9 cellular contexts compared by ENCODE assay signal in genomic region chr2:172094319-172095145, GRCh38. TPM values are rescaled to one million over a fixed set of nuclear protein-coding genes. Genes with fewer than 3 reads are reported as not detected.
DNase-seq lines count a peak whose midpoint lies in the region; ATAC-seq and TF ChIP-seq lines count a peak whose summit lies in the region.
"Had no signal": no experiment of that assay in that cellular context is flagged by ENCODE, and none has a peak within 500 bp of the region (broad histone marks: within the 10 kb centered on the region; RNA-seq: fewer than 3 reads in every experiment).

No MANE protein-coding gene starts in this region.

- ATAC-seq in GM19438 (IDR thresholded peaks at IDR 0.05; ENCODE audit: low read depth, unreplicated experiment) (peak; percentile 17), GM21381 (IDR thresholded peaks at IDR 0.05; ENCODE audit: unreplicated experiment) (no peak), gastroesophageal sphincter (no peak)

- TF ChIP-seq CTCF in AG04450 (IDR thresholded peaks at IDR 0.05; ENCODE audit: low read depth, low read length) (no peak), stomach (IDR thresholded peaks at IDR 0.05) (no peak), gastroesophageal sphincter (IDR thresholded peaks at IDR 0.05) (no peak)

- H3K27ac ChIP-seq in AG04450 (ENCODE audit: low read depth, low read length) (peak overlapping the region; percentile 70), stomach (no peak overlapping the region), gastroesophageal sphincter (peak overlapping the region in 2 of 4 donors; percentile 5 to 13)

- TF ChIP-seq POLR2A in stomach (IDR thresholded peaks at IDR 0.05) (no peak), gastroesophageal sphincter (IDR thresholded peaks at IDR 0.05) (no peak)

- H3K27me3 ChIP-seq in AG04450 (ENCODE audit: control insufficient read depth, insufficient read depth, low read length) (peaks cover 43% of the 10 kb centered on the region), stomach (peaks cover 71 to 100% (median 99%) of the 10 kb centered on the region in 3 donors), gastroesophageal sphincter (peaks cover 100% of the 10 kb centered on the region)

- no peaks in the 10 kb centered on the region for H3K36me3 Mint-ChIP-seq in activated CD4-positive, alpha-beta memory T cell treated with anti-CD3 and anti-CD28 coated beads for 36 hours

- TF ChIP-seq EP300 in stomach (IDR thresholded peaks at IDR 0.05) (no peak), gastroesophageal sphincter (IDR thresholded peaks at IDR 0.05) (no peak)

- H3K9me3 ChIP-seq in AG04450 (ENCODE audit: control insufficient read depth, insufficient read depth, low read length): no peaks in the 10 kb centered on the region; the same call in 1 of the 2 replicates
- H3K9me3 ChIP-seq in stomach: no peaks in the 10 kb centered on the region
- H3K9me3 ChIP-seq in gastroesophageal sphincter: no peaks in the 10 kb centered on the region

- 2 to 4% (median 3%) methylated on average over 13 to 65 of the region's 65 CpGs for WGBS in stomach, 5 donors
- WGBS in gastroesophageal sphincter (ENCODE audit: low coverage in 1 of 2), 2 donors: 0 to 3% methylated on average over 4 to 7 of the region's 65 CpGs

- H3K4me3 Mint-ChIP-seq in activated CD4-positive, alpha-beta memory T cell treated with anti-CD3 and anti-CD28 coated beads for 36 hours: peak overlapping the region; percentile 71

- H3K4me3 ChIP-seq in AG04450 (ENCODE audit: low read depth, low read length): peak overlapping the region; percentile 63
- H3K4me3 ChIP-seq in iPS-11a (ENCODE audit: low read depth, low read length): peak overlapping the region; percentile 8
- H3K4me3 ChIP-seq in stomach: peak overlapping the region; percentile 31 to 57 (median 41)
- peak overlapping the region in 1 of 2 donors; percentile 45 for H3K4me3 ChIP-seq in gastroesophageal sphincter

- no peak overlapping the region for H3K27ac Mint-ChIP-seq in activated CD4-positive, alpha-beta memory T cell treated with anti-CD3 and anti-CD28 coated beads for 36 hours

- DNase-seq in AG04450 (ENCODE audit: low read depth, low spot score) (no peak), stomach (no peak), NOMO-1 treated with dmso at 0.1 percent for 144 hours (lab: John Stamatoyannopoulos, UW; ENCODE audit: unreplicated experiment) (no peak)
- no peak for DNase-seq in activated CD4-positive, alpha-beta memory T cell treated with anti-CD3 and anti-CD28 coated beads for 36 hours

- intact Hi-C loops in activated CD4-positive, alpha-beta memory T cell treated with anti-CD3 and anti-CD28 coated beads for 36 hours (cut with micrococcal nuclease): loop anchor here (1.0 kb wide), 2 partner anchors 8 to 9 kb away; partner anchors contain the start of genes DLX1 and DLX2
- intact Hi-C loops in stomach (cut with DNase I; ENCODE audit: low total_unique reads): no loop called here

- CTCF ChIA-PET in AG04450 (lab: Charles Lee): interaction anchor here (1.4 to 1.9 kb wide), 2 partner anchors 9 to 12 kb away, joined by 4 to 6 read pairs; partner anchors contain the start of gene DLX1
- CTCF ChIA-PET in activated CD4-positive, alpha-beta memory T cell treated with anti-CD3 and anti-CD28 coated beads for 36 hours (lab: Charles Lee): interaction anchor here (0.6 to 2.9 kb wide), 4 partner anchors 8 to 12 kb away, joined by 3 to 21 read pairs (median 4); partner anchors contain the start of gene DLX1

- H3K4me1 Mint-ChIP-seq in activated CD4-positive, alpha-beta memory T cell treated with anti-CD3 and anti-CD28 coated beads for 36 hours (ENCODE audit: low read depth): peaks cover 40% of the 10 kb centered on the region

- H3K36me3 ChIP-seq in stomach: no peaks in the 10 kb centered on the region
- no peaks in the 10 kb centered on the region for H3K36me3 ChIP-seq in gastroesophageal sphincter

- POLR2A ChIA-PET in AG04450 (lab: Yijun Ruan, JAX): interaction anchor here (5.1 kb wide), 1 partner anchor 10 kb away, joined by 24 read pairs; the partner anchor contains the start of gene DLX1
- POLR2A ChIA-PET in activated CD4-positive, alpha-beta memory T cell treated with anti-CD3 and anti-CD28 coated beads for 36 hours (lab: Charles Lee): no interaction called here

- H3K9me3 Mint-ChIP-seq in activated CD4-positive, alpha-beta memory T cell treated with anti-CD3 and anti-CD28 coated beads for 36 hours: no peaks in the 10 kb centered on the region

- peaks cover 74% of the 10 kb centered on the region for H3K27me3 Mint-ChIP-seq in activated CD4-positive, alpha-beta memory T cell treated with anti-CD3 and anti-CD28 coated beads for 36 hours

- peaks cover 39 to 57% (median 47%) of the 10 kb centered on the region in 4 donors for H3K4me1 ChIP-seq in stomach
- peaks cover 0 to 64% (median 43%) of the 10 kb centered on the region in 3 donors for H3K4me1 ChIP-seq in gastroesophageal sphincter

RNA-seq across cellular contexts. Expression of gene DLX2, which starts 8.2 kb away (rescaled TPM):
- polyA plus RNA-seq in AG04450 (2011; rRNA removed) (0.10 and 0.24 TPM in 2 replicates), stomach (under 1 TPM in 1 of 3 donors, not detected in 2; 0.03 TPM)
- 0.09 TPM in 1 of 2 replicates, not detected in the other for polyA minus RNA-seq in AG04450 (2011; rRNA and poly(A)+ RNA removed)
- not detected for total RNA-seq in activated CD4-positive, alpha-beta memory T cell treated with anti-CD3 and anti-CD28 coated beads for 36 hours
- total RNA-seq in stomach (not detected), gastroesophageal sphincter (not detected)
- total RNA-seq: renal cortical epithelial cell had no signal

RNA-seq across cellular contexts. Expression of gene DLX1, which starts 9.2 kb away (rescaled TPM):
- polyA plus RNA-seq in AG04450 (2011; rRNA removed) (1.9 and 2.2 TPM in 2 replicates), stomach (under 1 TPM in 1 of 3 donors, not detected in 2; 0.25 TPM)
- polyA minus RNA-seq in AG04450 (2011; rRNA and poly(A)+ RNA removed): 1.4 and 1.5 TPM in 2 replicates
- not detected for total RNA-seq in activated CD4-positive, alpha-beta memory T cell treated with anti-CD3 and anti-CD28 coated beads for 36 hours
- total RNA-seq in stomach (1 to 10 TPM in 1 of 5 donors, not detected in 4; 1.1 TPM), gastroesophageal sphincter (under 1 TPM in 1 of 4 donors, not detected in 3; 0.40 TPM)
- total RNA-seq: renal cortical epithelial cell had no signal
